In the genomic region with DNA sequence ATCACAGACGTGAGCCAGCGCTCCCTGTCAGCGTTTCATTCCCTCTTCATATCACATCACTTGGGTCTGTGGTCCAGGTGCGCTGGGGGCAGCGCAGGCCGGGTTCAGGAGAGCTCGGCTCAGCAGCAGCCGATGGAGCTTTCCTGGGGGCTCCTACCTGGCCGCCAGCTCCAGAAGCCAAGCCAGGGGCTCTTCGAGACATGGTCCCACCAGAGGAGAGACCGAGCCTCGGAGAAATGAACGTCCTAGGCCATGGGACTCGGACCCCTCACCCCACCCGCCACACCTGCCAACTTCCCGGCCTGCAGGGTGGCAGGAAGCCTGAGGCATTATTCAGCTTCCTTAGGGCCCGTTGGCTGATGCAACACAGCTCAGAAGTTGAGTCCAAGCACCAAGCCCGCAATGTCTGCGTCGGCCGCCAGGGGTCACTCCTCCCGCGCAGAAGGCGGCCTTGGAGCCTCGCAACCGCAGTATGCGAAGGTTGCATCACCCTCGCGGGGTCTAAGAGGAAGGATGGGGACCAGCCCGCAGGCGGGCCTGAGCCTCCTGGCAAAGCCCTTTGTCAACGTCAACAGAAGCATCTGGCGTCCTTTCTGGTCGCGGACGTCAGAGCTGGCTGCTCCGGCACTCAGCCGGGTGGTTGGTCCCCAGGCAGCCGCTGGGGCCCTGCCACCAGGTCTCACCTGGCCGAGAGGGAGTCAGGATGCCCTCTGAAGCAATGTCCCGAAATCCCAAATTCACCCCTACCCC, we compare ENCODE assay signal across 8 cellular contexts. TPM values are rescaled to one million over a fixed set of nuclear protein-coding genes. Genes with fewer than 3 reads are reported as not detected.
DNase-seq lines count a peak whose midpoint lies in the region; ATAC-seq and TF ChIP-seq lines count a peak whose summit lies in the region.

No MANE protein-coding gene starts in this region.

- peak overlapping the region; percentile 33 to 80 (median 56) for H3K4me3 Mint-ChIP-seq in CD4-positive, CD25-positive, alpha-beta regulatory T cell
- H3K4me3 Mint-ChIP-seq in activated CD4-positive, alpha-beta memory T cell treated with anti-CD3 and anti-CD28 coated beads, Interleukin-2, amount 10 ng/mL, durations not matched to agents 7 days and 5 days, result peak overlapping the region; percentile 69

- no peak overlapping the region for H3K4me3 ChIP-seq in CD4-positive, CD25-positive, alpha-beta regulatory T cell (ENCODE audit: low read depth, low read length)
- H3K4me3 ChIP-seq in lung, result no peak overlapping the region

- H3K36me3 Mint-ChIP-seq in CD4-positive, CD25-positive, alpha-beta regulatory T cell, result no peaks in the 10 kb centered on the region
- peaks cover 2% of the 10 kb centered on the region for H3K36me3 Mint-ChIP-seq in activated CD4-positive, alpha-beta memory T cell treated with anti-CD3 and anti-CD28 coated beads, Interleukin-2, amount 10 ng/mL, durations not matched to agents 7 days and 5 days (ENCODE audit: low read depth)

- H3K36me3 ChIP-seq in CD4-positive, CD25-positive, alpha-beta regulatory T cell (ENCODE audit: control insufficient read depth, insufficient read depth, low read length), result no peaks in the 10 kb centered on the region
- no peaks in the 10 kb centered on the region for H3K36me3 ChIP-seq in lung (ENCODE audit: control insufficient read depth in 2 of 2, insufficient read depth in 2 of 2, low read length in 2 of 2)

- CTCF ChIA-PET in activated CD4-positive, alpha-beta memory T cell treated with anti-CD3 and anti-CD28 coated beads, Interleukin-2, amount 10 ng/mL, durations not matched to agents 7 days and 5 days (lab: Charles Lee), result interaction anchor here (0.6 to 5.7 kb wide), 44 partner anchors 9 to 926 kb away, joined by 3 to 454 read pairs (median 4); partner anchors contain the start of genes BANP, KLHDC4 and SLC7A5

- DNase-seq in CD4-positive, CD25-positive, alpha-beta regulatory T cell, result peak; percentile 79 to 95 (median 87)
- peak; percentile 95 for DNase-seq in HK-2 (ENCODE audit: unreplicated experiment)
- DNase-seq in NCI-H82 treated with DMSO at 0.1 percent for 48 hours (lab: John Stamatoyannopoulos, UW; ENCODE audit: unreplicated experiment), result peak; percentile 82
- DNase-seq in activated CD4-positive, alpha-beta memory T cell treated with anti-CD3 and anti-CD28 coated beads, Interleukin-2, amount 10 ng/mL, durations not matched to agents 7 days and 5 days, result peak; percentile 97
- DNase-seq in ecto neural progenitor cell (ENCODE audit: low spot score), result peak; percentile 94
- DNase-seq in lung (ENCODE audit: low spot score), result peak; percentile 94
- peak; percentile 84 for DNase-seq in stimulated activated CD8-positive, alpha-beta memory T cell treated with anti-CD3 and anti-CD28 coated beads, Interleukin-12 subunit alpha, Interleukin-12 subunit beta, amount 100 ng/mL, for 1 hour (ENCODE audit: low read depth)

- peaks cover 38% of the 10 kb centered on the region for H3K4me1 ChIP-seq in CD4-positive, CD25-positive, alpha-beta regulatory T cell (ENCODE audit: control insufficient read depth, insufficient read depth, low read length, poor library complexity, severe bottlenecking)
- peaks cover 0 to 10% of the 10 kb centered on the region in 2 donors for H3K4me1 ChIP-seq in lung (ENCODE audit: control insufficient read depth in 2 of 2, insufficient read depth in 2 of 2, low read length in 2 of 2)

- peak overlapping the region; percentile 76 to 89 (median 84) for H3K27ac Mint-ChIP-seq in CD4-positive, CD25-positive, alpha-beta regulatory T cell
- peak overlapping the region; percentile 97 for H3K27ac Mint-ChIP-seq in activated CD4-positive, alpha-beta memory T cell treated with anti-CD3 and anti-CD28 coated beads, Interleukin-2, amount 10 ng/mL, durations not matched to agents 7 days and 5 days

- no peaks in the 10 kb centered on the region for H3K9me3 ChIP-seq in CD4-positive, CD25-positive, alpha-beta regulatory T cell (ENCODE audit: control insufficient read depth in 2 of 2, low read length in 2 of 2)
- no peaks in the 10 kb centered on the region for H3K9me3 ChIP-seq in lung (ENCODE audit: control insufficient read depth in 2 of 2, insufficient read depth in 1 of 2, low read length in 1 of 2)

- H3K4me1 Mint-ChIP-seq in CD4-positive, CD25-positive, alpha-beta regulatory T cell, result peaks cover 9 to 39% (median 23%) of the 10 kb centered on the region in 4 donors
- H3K4me1 Mint-ChIP-seq in activated CD4-positive, alpha-beta memory T cell treated with anti-CD3 and anti-CD28 coated beads, Interleukin-2, amount 10 ng/mL, durations not matched to agents 7 days and 5 days, result peaks cover 61% of the 10 kb centered on the region

- no peaks in the 10 kb centered on the region for H3K27me3 ChIP-seq in CD4-positive, CD25-positive, alpha-beta regulatory T cell (ENCODE audit: control insufficient read depth, insufficient read depth, low read length)
- no peaks in the 10 kb centered on the region for H3K27me3 ChIP-seq in lung (ENCODE audit: control insufficient read depth, insufficient read depth)

- no peak overlapping the region for H3K27ac ChIP-seq in CD4-positive, CD25-positive, alpha-beta regulatory T cell (ENCODE audit: insufficient read depth, low read length, poor library complexity, severe bottlenecking)
- peak overlapping the region in 1 of 2 donors; percentile 16 for H3K27ac ChIP-seq in lung (ENCODE audit: low read depth in 1 of 2, low read length in 1 of 2)

- 21 to 25% methylated on average over 41 of the region's 41 CpGs for WGBS in lung, 2 donors

- peak; percentile 89 for ATAC-seq in CD4-positive, CD25-positive, alpha-beta regulatory T cell (ENCODE audit: low read depth in 2 of 2)
- ATAC-seq in GM19397 (IDR thresholded peaks at IDR 0.05; ENCODE audit: unreplicated experiment), result peak; percentile 43
- ATAC-seq in lung (ENCODE audit: insufficient read depth, low FRiP score), result peak; percentile 88

- peaks cover 8% of the 10 kb centered on the region for H3K27me3 Mint-ChIP-seq in CD4-positive, CD25-positive, alpha-beta regulatory T cell
- no peaks in the 10 kb centered on the region for H3K27me3 Mint-ChIP-seq in activated CD4-positive, alpha-beta memory T cell treated with anti-CD3 and anti-CD28 coated beads, Interleukin-2, amount 10 ng/mL, durations not matched to agents 7 days and 5 days

- peaks cover 0 to 3% (median 0%) of the 10 kb centered on the region in 7 donors for H3K9me3 Mint-ChIP-seq in CD4-positive, CD25-positive, alpha-beta regulatory T cell
- H3K9me3 Mint-ChIP-seq in activated CD4-positive, alpha-beta memory T cell treated with anti-CD3 and anti-CD28 coated beads, Interleukin-2, amount 10 ng/mL, durations not matched to agents 7 days and 5 days, result no peaks in the 10 kb centered on the region

- POLR2A ChIA-PET in activated CD4-positive, alpha-beta memory T cell treated with anti-CD3 and anti-CD28 coated beads, Interleukin-2, amount 10 ng/mL, durations not matched to agents 7 days and 5 days (lab: Charles Lee), result interaction anchor here (0.7 to 5.3 kb wide), 25 partner anchors 9 to 792 kb away, joined by 3 to 187 read pairs (median 6); partner anchors contain the start of genes BANP, KLHDC4 and SLC7A5

- peak; percentile 97 for TF ChIP-seq CTCF in lung (IDR thresholded peaks at IDR 0.05; ENCODE audit: control extremely low read depth, extremely low read depth)

RNA-seq across cellular contexts. Expression of gene KLHDC4, which starts 13.2 kb away (rescaled TPM):
- 104 TPM for total RNA-seq in CD4-positive, CD25-positive, alpha-beta regulatory T cell
- 10 to 100 TPM; 17.0 to 23.0 (median 17.4) TPM for polyA plus RNA-seq in CD4-positive, CD25-positive, alpha-beta regulatory T cell
- 10 to 100 TPM; 82.1 to 84.9 TPM for total RNA-seq in activated CD4-positive, alpha-beta memory T cell treated with anti-CD3 and anti-CD28 coated beads, Interleukin-2, amount 10 ng/mL, durations not matched to agents 7 days and 5 days
- 10 to 100 TPM; 31.7 to 45.0 TPM for total RNA-seq in lung
- polyA plus RNA-seq in lung, result 10 to 100 TPM; 23.3 to 48.4 TPM
